ENCODE assay signal across 20 cellular contexts in the genomic region with DNA sequence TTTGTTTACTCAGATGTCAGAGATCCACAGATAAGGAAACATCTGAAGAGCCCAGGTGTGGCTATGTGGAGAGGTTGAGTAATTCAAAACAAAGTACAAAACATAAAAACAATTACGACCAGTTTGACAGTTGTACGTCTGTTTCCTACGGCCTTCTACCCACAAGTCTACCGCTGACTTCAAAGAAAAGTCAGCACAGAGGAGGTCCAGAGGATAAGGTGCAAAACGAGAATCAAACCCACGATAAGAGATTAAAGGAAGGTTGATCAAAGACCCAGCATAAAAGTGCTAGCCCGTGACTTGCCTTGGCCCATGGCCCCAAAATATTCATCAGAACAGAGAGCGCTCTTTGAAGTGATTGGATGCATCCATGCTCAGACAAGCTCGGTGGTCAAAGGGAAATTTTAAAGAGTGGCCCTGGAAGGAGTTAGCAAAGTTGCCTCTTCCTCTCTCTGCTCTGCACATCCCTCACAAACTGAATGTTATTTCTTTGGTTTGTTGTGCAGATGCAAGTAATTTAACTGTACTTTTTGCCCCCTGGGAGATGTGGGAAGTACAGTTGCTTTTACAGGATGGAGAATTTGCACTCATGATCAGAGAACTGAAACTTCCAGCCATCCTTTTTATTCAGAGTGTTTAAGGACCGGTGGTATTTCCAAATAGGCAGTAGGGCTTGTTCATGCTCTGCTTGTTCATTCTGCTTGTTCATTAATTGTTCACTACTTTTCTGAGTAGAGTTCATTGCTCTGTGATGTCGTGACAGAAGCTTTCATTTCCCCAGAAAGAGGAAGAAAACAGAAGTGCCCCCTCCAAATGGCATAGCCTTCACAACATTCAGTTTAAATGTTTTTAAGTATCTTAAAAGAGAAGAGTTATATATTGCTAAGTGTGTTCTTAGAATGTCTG. TPM values are rescaled to one million over a fixed set of nuclear protein-coding genes. Genes with fewer than 3 reads are reported as not detected.
DNase-seq lines count a peak whose midpoint lies in the region; TF ChIP-seq lines count a peak whose summit lies in the region.
"Had no signal": no experiment of that assay in that cellular context is flagged by ENCODE, and none has a peak within 500 bp of the region (broad histone marks: within the 10 kb centered on the region; RNA-seq: fewer than 3 reads in every experiment).

No MANE protein-coding gene starts in this region.

- no peak overlapping the region for H3K4me3 Mint-ChIP-seq in neural progenitor cell
- H3K4me3 Mint-ChIP-seq: activated T-helper 17 cell treated with anti-CD3 and anti-CD28 coated beads, Interleukin-2, amount 50 U/mL, for 72 hours; stimulated activated naive CD8-positive, alpha-beta T cell treated with anti-CD3 and anti-CD28 coated beads, Interleukin-15, amount 100 ng/mL, for 72 hours had no signal

- H3K36me3 Mint-ChIP-seq in neural progenitor cell, result no peaks in the 10 kb centered on the region

- peak overlapping the region; percentile 58 for H2AFZ ChIP-seq in neural progenitor cell (replicated peaks)

- H3K4me1 Mint-ChIP-seq in neural progenitor cell, result no peaks in the 10 kb centered on the region
- H3K4me1 Mint-ChIP-seq: activated T-helper 17 cell treated with anti-CD3 and anti-CD28 coated beads, Interleukin-2, amount 50 U/mL, for 72 hours; stimulated activated naive CD8-positive, alpha-beta T cell treated with anti-CD3 and anti-CD28 coated beads, Interleukin-15, amount 100 ng/mL, for 72 hours had no signal

- H3K9me3 ChIP-seq in KOPT-K1 (ENCODE audit: insufficient read depth, low read length, poor library complexity, severe bottlenecking), result no peaks in the 10 kb centered on the region
- no peaks in the 10 kb centered on the region for H3K9me3 ChIP-seq in neural progenitor cell (ENCODE audit: low read depth)

- H3K9me3 Mint-ChIP-seq in neural progenitor cell, result no peaks in the 10 kb centered on the region

- peak; percentile 33 for DNase-seq in NCI-H2029 (lab: John Stamatoyannopoulos, UW)
- DNase-seq in NCI-H2029 treated with DMSO at 0.1 percent for 48 hours (lab: John Stamatoyannopoulos, UW), result no peak
- peak; percentile 99 for DNase-seq in SW480 (ENCODE audit: low spot score)
- DNase-seq in neural progenitor cell (ENCODE audit: low spot score), result no peak
- DNase-seq in central memory CD4-positive, alpha-beta T cell, result no peak
- no peak for DNase-seq in SKM-1 (lab: John Stamatoyannopoulos, UW; ENCODE audit: unreplicated experiment)
- DNase-seq in dermis blood vessel endothelial cell, result no peak
- DNase-seq: amniotic stem cell; C1 segment of cervical spinal cord; caudate nucleus; effector CD4-positive, alpha-beta T cell; H7; mesendoderm; NCI-H1694; NCI-H69; retina; stimulated activated naive CD8-positive, alpha-beta T cell treated with anti-CD3 and anti-CD28 coated beads, Interleukin-15, amount 100 ng/mL, for 72 hours; SW 1271 had no signal

- H3K27ac ChIP-seq in KOPT-K1 (ENCODE audit: low read depth, low read length, poor library complexity, severe bottlenecking) (peak overlapping the region; percentile 64), neural progenitor cell (no peak overlapping the region)

- no peaks in the 10 kb centered on the region for H4K20me1 ChIP-seq in neural progenitor cell (ENCODE audit: low read depth)

- H3K79me2 ChIP-seq in neural progenitor cell (ENCODE audit: low read depth), result no peaks in the 10 kb centered on the region

- H3K36me3 ChIP-seq in KOPT-K1 (ENCODE audit: insufficient read depth, low read length) (no peaks in the 10 kb centered on the region), neural progenitor cell (no peaks in the 10 kb centered on the region)

- no peaks in the 10 kb centered on the region for H3K4me1 ChIP-seq in neural progenitor cell

- no peak overlapping the region for H3K9ac ChIP-seq in neural progenitor cell

- H3K4me3 ChIP-seq in neural progenitor cell, result no peak overlapping the region

- no peaks in the 10 kb centered on the region for H3F3A ChIP-seq in neural progenitor cell (ENCODE audit: low read depth)

- TF ChIP-seq CTCF in neural progenitor cell (IDR thresholded peaks at IDR 0.05), result no peak

- H3K4me2 ChIP-seq in neural progenitor cell, result no peak overlapping the region

- H3K27me3 Mint-ChIP-seq in neural progenitor cell (ENCODE audit: insufficient read depth, low read depth), result no peaks in the 10 kb centered on the region
- H3K27me3 Mint-ChIP-seq: stimulated activated naive CD8-positive, alpha-beta T cell treated with anti-CD3 and anti-CD28 coated beads, Interleukin-15, amount 100 ng/mL, for 72 hours had no signal

- no peaks in the 10 kb centered on the region for H3K27me3 ChIP-seq in neural progenitor cell

- no peak overlapping the region for H3K27ac Mint-ChIP-seq in neural progenitor cell
- H3K27ac Mint-ChIP-seq: activated T-helper 17 cell treated with anti-CD3 and anti-CD28 coated beads, Interleukin-2, amount 50 U/mL, for 72 hours; stimulated activated naive CD8-positive, alpha-beta T cell treated with anti-CD3 and anti-CD28 coated beads, Interleukin-15, amount 100 ng/mL, for 72 hours had no signal

RNA-seq across cellular contexts. Expression of gene MME, which starts 31.1 kb away (rescaled TPM):
- total RNA-seq in neural progenitor cell (ENCODE audit: low replicate concordance) (1.5 and 5.0 TPM in 2 replicates), dermis blood vessel endothelial cell (7.3 and 20.8 TPM in 2 replicates)
- total RNA-seq: activated T-helper 17 cell treated with anti-CD3 and anti-CD28 coated beads, Interleukin-2, amount 50 U/mL, for 72 hours had no signal

Comparison
In these comparisons a context has a peak if more than half of its experiments do, and no peak if none do; other contexts are left out.
1. DNase-seq: peak in NCI-H2029 (single experiment) and SW480 (single experiment); none in NCI-H2029 treated with DMSO at 0.1 percent for 48 hours (single experiment), neural progenitor cell (single experiment), central memory CD4-positive, alpha-beta T cell (single experiment), SKM-1 (single experiment) and dermis blood vessel endothelial cell (single experiment).